ENCODE assay signal across 12 cellular contexts in genomic region chr5:92455011-92455410, GRCh38.
DNase-seq lines count a peak whose midpoint lies in the region; ATAC-seq and FAIRE-seq lines count a peak whose summit lies in the region.
"Had no signal": no experiment of that assay in that cellular context is flagged by ENCODE, and none has a peak within 500 bp of the region (broad histone marks: within the 10 kb centered on the region; RNA-seq: fewer than 3 reads in every experiment).

No MANE protein-coding gene starts in this region.

- FAIRE-seq in GM18507 (lab: Jason Lieb, UNC) = peak; percentile 46

- peak; percentile 99 for ATAC-seq in GM21367 (IDR thresholded peaks at IDR 0.05; ENCODE audit: unreplicated experiment)
- peak; percentile 100 for ATAC-seq in HG02970 (IDR thresholded peaks at IDR 0.05; ENCODE audit: low FRiP score, unreplicated experiment)
- ATAC-seq: left cardiac atrium had no signal

- DNase-seq in GM18507 (ENCODE audit: extremely low spot score, insufficient read length, low read depth) (peak; percentile 5), mucosa of gallbladder (ENCODE audit: low spot score) (no peak), HuH-7 (ENCODE audit: low spot score) (no peak)
- DNase-seq in Jurkat, Clone E6-1 (ENCODE audit: low read depth, low spot score) = peak; percentile 11
- DNase-seq in activated T-cell treated with anti-CD3 and anti-CD28 coated beads, Interleukin-2, amount 50 U/mL, for 1 hour = no peak
- no peak for DNase-seq in activated CD4-positive, alpha-beta T cell treated with anti-CD3 and anti-CD28 coated beads for 1 hour
- DNase-seq: activated effector memory CD4-positive, alpha-beta T cell treated with Interleukin-2 at 50 U/mL for 16 hours; left cardiac atrium; NCI-H2081; occipital lobe had no signal

- H3K4me3 ChIP-seq in Jurkat, Clone E6-1 (ENCODE audit: low read length) = no peak overlapping the region

Comparison
In these comparisons a context has a peak if more than half of its experiments do, and no peak if none do; other contexts are left out.
1. DNase-seq: peak in GM18507 (single experiment) and Jurkat, Clone E6-1 (single experiment); none in mucosa of gallbladder (single experiment), HuH-7 (single experiment), activated T-cell treated with anti-CD3 and anti-CD28 coated beads, Interleukin-2, amount 50 U/mL, for 1 hour (single experiment) and activated CD4-positive, alpha-beta T cell treated with anti-CD3 and anti-CD28 coated beads for 1 hour (single experiment).